ENCODE assay signal across 19 cellular contexts in genomic region chr9:92242779-92243136, GRCh38. TPM values are rescaled to one million over a fixed set of nuclear protein-coding genes. Genes with fewer than 3 reads are reported as not detected.
DNase-seq lines count a peak whose midpoint lies in the region; ATAC-seq and TF ChIP-seq lines count a peak whose summit lies in the region.
"Had no signal": no experiment of that assay in that cellular context is flagged by ENCODE, and none has a peak within 500 bp of the region (broad histone marks: within the 10 kb centered on the region; RNA-seq: fewer than 3 reads in every experiment).

No MANE protein-coding gene starts in this region.

- H3K9ac ChIP-seq in skeletal muscle satellite cell (ENCODE audit: low read depth, low read length) = no peak overlapping the region

- no peak overlapping the region for H3K4me3 ChIP-seq in foreskin fibroblast (ENCODE audit: low read depth in 1 of 2, low read length in 2 of 2)
- H3K4me3 ChIP-seq in skeletal muscle satellite cell (ENCODE audit: low read length) = no peak overlapping the region
- H3K4me3 ChIP-seq: SJCRH30, tibial artery, vagina had no signal

- peak overlapping the region; percentile 43 for H3K27ac Mint-ChIP-seq in activated naive CD4-positive, alpha-beta T cell treated with anti-CD3 and anti-CD28 coated beads, Interleukin-2, amount 10 ng/mL, durations not matched to agents 7 days and 5 days
- no peak overlapping the region for H3K27ac Mint-ChIP-seq in CD4-positive, alpha-beta T cell
- peak overlapping the region in 1 of 7 donors; percentile 49 for H3K27ac Mint-ChIP-seq in CD14-positive monocyte

- ATAC-seq in CD4-positive, alpha-beta T cell (ENCODE audit: poor library complexity) = no peak

- H3K36me3 Mint-ChIP-seq in activated naive CD4-positive, alpha-beta T cell treated with anti-CD3 and anti-CD28 coated beads, Interleukin-2, amount 10 ng/mL, durations not matched to agents 7 days and 5 days = peaks cover 75% of the 10 kb centered on the region
- peaks cover 100% of the 10 kb centered on the region for H3K36me3 Mint-ChIP-seq in CD4-positive, alpha-beta T cell (ENCODE audit: low read depth)
- peaks cover 88 to 94% of the 10 kb centered on the region in 2 donors for H3K36me3 Mint-ChIP-seq in CD14-positive monocyte

- H3K4me2 ChIP-seq in skeletal muscle satellite cell (ENCODE audit: low read length) = peak overlapping the region; percentile 29

- no peak for DNase-seq in activated naive CD4-positive, alpha-beta T cell treated with anti-CD3 and anti-CD28 coated beads, Interleukin-2, amount 10 ng/mL, durations not matched to agents 7 days and 5 days
- no peak for DNase-seq in activated naive CD4-positive, alpha-beta T cell treated with anti-CD3 and anti-CD28 coated beads, Interleukin-2, amount 50 U/mL, for 16 hours
- no peak for DNase-seq in foreskin fibroblast
- DNase-seq in central memory CD4-positive, alpha-beta T cell = no peak
- no peak for DNase-seq in CD4-positive, alpha-beta T cell
- DNase-seq in CD14-positive monocyte (ENCODE audit: low spot score) = no peak
- DNase-seq: activated CD4-positive, alpha-beta T cell treated with anti-CD3 and anti-CD28 coated beads for 4 hours; activated gamma-delta T cell treated with Interleukin-2 at 50 U/mL for 16 hours; BE2C; NCI-H1436; NCI-H2107; stimulated activated CD4-positive, alpha-beta T cell treated with anti-CD3 and anti-CD28 coated beads, Interleukin-12 subunit alpha, Interleukin-12 subunit beta, amount 100 ng/mL, for 4 hours; stimulated activated CD4-positive, alpha-beta T cell treated with anti-CD3 and anti-CD28 coated beads, Interleukin-4, amount 100 ng/mL, for 1 hour; T-helper 9 cell; tibial artery had no signal

- CTCF ChIA-PET in activated naive CD4-positive, alpha-beta T cell treated with anti-CD3 and anti-CD28 coated beads, Interleukin-2, amount 10 ng/mL, durations not matched to agents 7 days and 5 days (lab: Charles Lee) = interaction anchor here (0.7 to 3.2 kb wide), 2 partner anchors 102 to 105 kb away, joined by 3 to 16 read pairs; no protein-coding TSS in a partner anchor
- CTCF ChIA-PET in CD4-positive, alpha-beta T cell (lab: Charles Lee) = no interaction called here

- intact Hi-C loops in CD4-positive, alpha-beta T cell (cut with DNase I, micrococcal nuclease) = no loop called here
- intact Hi-C loops in CD14-positive monocyte (cut with micrococcal nuclease) = no loop called here

- TF ChIP-seq CTCF in LNCAP (IDR thresholded peaks at IDR 0.05) = 0 out of 2 replicates have a peak, but pooled peaks have one; percentile 17
- TF ChIP-seq CTCF in foreskin fibroblast (IDR thresholded peaks at IDR 0.05; ENCODE audit: low read depth, low read length) = peak; percentile 50
- no peak for TF ChIP-seq CTCF in CD4-positive, alpha-beta T cell (IDR thresholded peaks at IDR 0.05)
- TF ChIP-seq CTCF in CD14-positive monocyte (IDR thresholded peaks at IDR 0.05) = no peak

- no peak overlapping the region for H3K27ac ChIP-seq in CD4-positive, alpha-beta T cell (ENCODE audit: low read depth, low read length)
- H3K27ac ChIP-seq: SJCRH30, tibial artery, vagina had no signal

- H3K4me1 ChIP-seq in skeletal muscle satellite cell (ENCODE audit: control insufficient read depth, insufficient read depth, low read length) = peaks cover 62% of the 10 kb centered on the region
- H3K4me1 ChIP-seq: BE2C, tibial artery, vagina had no signal

- no peaks in the 10 kb centered on the region for H3K27me3 ChIP-seq in skeletal muscle satellite cell (ENCODE audit: control insufficient read depth, insufficient read depth, low read length)
- no peaks in the 10 kb centered on the region for H3K27me3 ChIP-seq in CD4-positive, alpha-beta T cell (ENCODE audit: control insufficient read depth, insufficient read depth, low read length)
- H3K27me3 ChIP-seq: BE2C, SJCRH30, tibial artery, vagina had no signal

- no peaks in the 10 kb centered on the region for H3K9me3 ChIP-seq in skeletal muscle satellite cell (replicated peaks; ENCODE audit: low read length)
- H3K9me3 ChIP-seq in CD4-positive, alpha-beta T cell (ENCODE audit: control insufficient read depth, low read length) = no peaks in the 10 kb centered on the region
- H3K9me3 ChIP-seq: BE2C, SJCRH30, tibial artery, vagina had no signal

- peaks cover 85% of the 10 kb centered on the region for H3K36me3 ChIP-seq in skeletal muscle satellite cell (ENCODE audit: insufficient read depth, low read length)

- no peaks in the 10 kb centered on the region for H3K4me1 Mint-ChIP-seq in activated naive CD4-positive, alpha-beta T cell treated with anti-CD3 and anti-CD28 coated beads, Interleukin-2, amount 10 ng/mL, durations not matched to agents 7 days and 5 days
- H3K4me1 Mint-ChIP-seq in CD4-positive, alpha-beta T cell (ENCODE audit: low read depth) = no peaks in the 10 kb centered on the region
- H3K4me1 Mint-ChIP-seq in CD14-positive monocyte = no peaks in the 10 kb centered on the region

- H3K27me3 Mint-ChIP-seq in activated naive CD4-positive, alpha-beta T cell treated with anti-CD3 and anti-CD28 coated beads, Interleukin-2, amount 10 ng/mL, durations not matched to agents 7 days and 5 days = no peaks in the 10 kb centered on the region
- no peaks in the 10 kb centered on the region for H3K27me3 Mint-ChIP-seq in CD4-positive, alpha-beta T cell
- no peaks in the 10 kb centered on the region for H3K27me3 Mint-ChIP-seq in CD14-positive monocyte (ENCODE audit: low read depth in 3 of 3)

- POLR2A ChIA-PET in CD4-positive, alpha-beta T cell (lab: Charles Lee) = no interaction called here

- H3K4me3 Mint-ChIP-seq in activated naive CD4-positive, alpha-beta T cell treated with anti-CD3 and anti-CD28 coated beads, Interleukin-2, amount 10 ng/mL, durations not matched to agents 7 days and 5 days = no peak overlapping the region
- no peak overlapping the region for H3K4me3 Mint-ChIP-seq in CD4-positive, alpha-beta T cell
- no peak overlapping the region for H3K4me3 Mint-ChIP-seq in CD14-positive monocyte

- no peaks in the 10 kb centered on the region for H3K9me3 Mint-ChIP-seq in activated naive CD4-positive, alpha-beta T cell treated with anti-CD3 and anti-CD28 coated beads, Interleukin-2, amount 10 ng/mL, durations not matched to agents 7 days and 5 days
- H3K9me3 Mint-ChIP-seq in CD4-positive, alpha-beta T cell = no peaks in the 10 kb centered on the region
- no peaks in the 10 kb centered on the region for H3K9me3 Mint-ChIP-seq in CD14-positive monocyte

RNA-seq across cellular contexts. Expression of gene IARS1, which starts 50.7 kb away (rescaled TPM):
- 278 and 331 TPM in 2 replicates for total RNA-seq in skeletal muscle satellite cell (2012; rRNA removed)
- total RNA-seq in CD4-positive, alpha-beta T cell = 10 to 100 TPM; 49.8 to 56.8 TPM
- 10 to 100 TPM; 22.8 to 24.2 TPM for polyA plus RNA-seq in CD14-positive monocyte

Comparison
In these comparisons a context has a peak if more than half of its experiments do, and no peak if none do; other contexts are left out.
1. CTCF ChIP-seq: peak in LNCAP (single experiment) and foreskin fibroblast (single experiment); none in CD4-positive, alpha-beta T cell (single experiment) and CD14-positive monocyte (single experiment).